1 cellular context compared by ENCODE assay signal in genomic region chr7:27739914-27740448, GRCh38.
A peak's percentile ranks its signal among the peaks of the same experiment; 100 is the strongest.
TF ChIP-seq lines count a peak whose summit lies in the region.

TAX1BP1 (plus strand) TSS chr7:27740162; CDS start chr7:27748525, 8,363 bp downstream.

TF ChIP-seq in HepG2, 621 proteins besides CTCF, POLR2A, EP300 and RAD21 (continued from another document and continues in another):
- 0 out of 2 replicates have a peak, but pooled peaks have one; percentile 11 for TF ChIP-seq SKIL (CRISPR knock-in tag; IDR thresholded peaks at IDR 0.05; ENCODE audit: borderline replicate concordance)
- no peak for TF ChIP-seq ZBTB26 (CRISPR knock-in tag; IDR thresholded peaks at IDR 0.05; ENCODE audit: borderline replicate concordance)
- peak; percentile 42; the same call in 1 of the 2 replicates for TF ChIP-seq ZNF503 (CRISPR knock-in tag; IDR thresholded peaks at IDR 0.05)
- TF ChIP-seq HNRNPUL1 (IDR thresholded peaks at IDR 0.05; ENCODE audit: low read depth, low read length): no peak
- 0 out of 2 replicates have a peak, but pooled peaks have one; percentile 88 for TF ChIP-seq ZNF513 (CRISPR knock-in tag; conservative IDR thresholded peaks at IDR 0.05)
- no peak for TF ChIP-seq HOXA7 (CRISPR knock-in tag; IDR thresholded peaks at IDR 0.05)
- 0 out of 2 replicates have a peak, but pooled peaks have one; percentile 8 for TF ChIP-seq BORCS8-MEF2B (CRISPR knock-in tag; IDR thresholded peaks at IDR 0.05)
- TF ChIP-seq ZNF318 (CRISPR knock-in tag; IDR thresholded peaks at IDR 0.05): no peak
- TF ChIP-seq ZNF33A (CRISPR knock-in tag; IDR thresholded peaks at IDR 0.05; ENCODE audit: borderline replicate concordance): no peak
- no peak for TF ChIP-seq RXRB (CRISPR knock-in tag; IDR thresholded peaks at IDR 0.05; ENCODE audit: borderline replicate concordance)
- TF ChIP-seq EEA1 (CRISPR knock-in tag; IDR thresholded peaks at IDR 0.05; ENCODE audit: borderline replicate concordance): peak; percentile 28; the same call in 1 of the 2 replicates
- no peak for TF ChIP-seq HMGA1 (CRISPR knock-in tag; conservative IDR thresholded peaks at IDR 0.05)
- no peak for TF ChIP-seq NCOA5 (CRISPR knock-in tag; IDR thresholded peaks at IDR 0.05)
- TF ChIP-seq RFX1 (IDR thresholded peaks at IDR 0.05): no peak
- TF ChIP-seq KDM4B (CRISPR knock-in tag; IDR thresholded peaks at IDR 0.05): no peak; the same call in 1 of the 2 replicates
- TF ChIP-seq ZBTB1 (CRISPR knock-in tag; IDR thresholded peaks at IDR 0.05; ENCODE audit: borderline replicate concordance): no peak
- no peak for TF ChIP-seq ZNF274 (CRISPR knock-in tag; IDR thresholded peaks at IDR 0.05)
- no peak for TF ChIP-seq ZSCAN22 (CRISPR knock-in tag; IDR thresholded peaks at IDR 0.05)
- TF ChIP-seq ELF3 (CRISPR knock-in tag; IDR thresholded peaks at IDR 0.05): peak; percentile 76; the same call in 1 of the 2 replicates
- 0 out of 2 replicates have a peak, but pooled peaks have one; percentile 20 for TF ChIP-seq JUND (CRISPR knock-in tag; IDR thresholded peaks at IDR 0.05)
- TF ChIP-seq ETS1 (CRISPR knock-in tag; IDR thresholded peaks at IDR 0.05): 0 out of 2 replicates have a peak, but pooled peaks have one; percentile 73
- TF ChIP-seq GATAD2A (CRISPR knock-in tag; IDR thresholded peaks at IDR 0.05): peak; percentile 52; the same call in 1 of the 2 replicates
- peak; percentile 83 for TF ChIP-seq SP4 (CRISPR knock-in tag; IDR thresholded peaks at IDR 0.05)
- no peak; the same call in 1 of the 2 replicates for TF ChIP-seq ZNF547 (CRISPR knock-in tag; IDR thresholded peaks at IDR 0.05)
- peak; percentile 58; the same call in 1 of the 2 replicates for TF ChIP-seq CHCHD3 (CRISPR knock-in tag; IDR thresholded peaks at IDR 0.05)
- TF ChIP-seq ZNF713 (CRISPR knock-in tag; IDR thresholded peaks at IDR 0.05): no peak
- no peak for TF ChIP-seq MATR3 (CRISPR knock-in tag; IDR thresholded peaks at IDR 0.05)
- no peak for TF ChIP-seq HNRNPH1 (optimal IDR thresholded peaks at IDR 0.05; ENCODE audit: low read depth, low read length)
- TF ChIP-seq STAT6 (CRISPR knock-in tag; IDR thresholded peaks at IDR 0.05; ENCODE audit: borderline replicate concordance): no peak
- TF ChIP-seq XRCC5 (optimal IDR thresholded peaks at IDR 0.05; ENCODE audit: low read length): peak; percentile 40
- peak; percentile 39; the same call in 1 of the 2 replicates for TF ChIP-seq ZNF563 (CRISPR knock-in tag; IDR thresholded peaks at IDR 0.05)
- no peak for TF ChIP-seq ZNF619 (CRISPR knock-in tag; IDR thresholded peaks at IDR 0.05)
- no peak for TF ChIP-seq ZNF451 (CRISPR knock-in tag; IDR thresholded peaks at IDR 0.05)
- no peak for TF ChIP-seq ZKSCAN5 (CRISPR knock-in tag; IDR thresholded peaks at IDR 0.05)
- TF ChIP-seq MTF1 (CRISPR knock-in tag; IDR thresholded peaks at IDR 0.05): no peak
- no peak for TF ChIP-seq SUZ12 (IDR thresholded peaks at IDR 0.05; ENCODE audit: low read depth, low read length)
- TF ChIP-seq ELK4 (CRISPR knock-in tag; IDR thresholded peaks at IDR 0.05; ENCODE audit: borderline replicate concordance): peak; percentile 42; the same call in 1 of the 2 replicates
- no peak for TF ChIP-seq SIX1 (CRISPR knock-in tag; IDR thresholded peaks at IDR 0.05; ENCODE audit: borderline replicate concordance)
